Comparison of ENCODE assay signal across 18 cellular contexts in genomic region chr4:174467107-174467506, GRCh38. TPM values are rescaled to one million over a fixed set of nuclear protein-coding genes. Genes with fewer than 3 reads are reported as not detected.
A peak's percentile ranks its signal among the peaks of the same experiment; 100 is the strongest.
DNase-seq lines count a peak whose midpoint lies in the region; ATAC-seq and TF ChIP-seq lines count a peak whose summit lies in the region.
"Had no signal": no experiment of that assay in that cellular context is flagged by ENCODE, and none has a peak within 500 bp of the region (broad histone marks: within the 10 kb centered on the region; RNA-seq: fewer than 3 reads in every experiment).

No MANE protein-coding gene starts in this region.

- intact Hi-C loops in left ventricle myocardium inferior (cut with micrococcal nuclease) (no loop called here), Caco-2 (cut with micrococcal nuclease; ENCODE audit: unreplicated experiment) (no loop called here), uterus (cut with DNase I; ENCODE audit: low total_unique reads) (no loop called here)

- no peaks in the 10 kb centered on the region for H3K27me3 Mint-ChIP-seq in GM23338 (ENCODE audit: insufficient read depth, low read depth, poor library complexity)
- no peaks in the 10 kb centered on the region for H3K27me3 Mint-ChIP-seq in Caco-2 (ENCODE audit: insufficient read depth, unreplicated experiment)

- DNase-seq in GM23338 (ENCODE audit: low spot score) (no peak), RWPE2 (ENCODE audit: low spot score) (no peak), epithelial cell of esophagus (ENCODE audit: low read depth) (peak; percentile 36), iris pigment epithelial cell (ENCODE audit: low read depth) (peak; percentile 16), left ventricle myocardium inferior (no peak), Caco-2 (no peak), uterus (no peak)
- no peak for DNase-seq in effector CD4-positive, alpha-beta T cell
- DNase-seq: CD8-positive, alpha-beta memory T cell; DMS 273 treated with DMSO at 0.1 percent for 48 hours; IMR-90; Kasumi-1; NCI-H187; NCI-H69; OCI-M1 had no signal

- POLR2A ChIA-PET in Caco-2 (lab: Charles Lee) = no interaction called here

- H3K4me1 ChIP-seq in GM23338 (ENCODE audit: insufficient read depth) (no peaks in the 10 kb centered on the region), RWPE2 (ENCODE audit: insufficient read depth, poor library complexity, severe bottlenecking) (no peaks in the 10 kb centered on the region), left ventricle myocardium inferior (no peaks in the 10 kb centered on the region), Caco-2 (peaks cover 15% of the 10 kb centered on the region), uterus (no peaks in the 10 kb centered on the region)

- H3F3A ChIP-seq in GM23338 (replicated peaks; ENCODE audit: low read depth) = no peaks in the 10 kb centered on the region

- H3K9me3 Mint-ChIP-seq in GM23338 (peaks cover 5% of the 10 kb centered on the region; the same call in 2 of the 3 replicates), Caco-2 (ENCODE audit: unreplicated experiment) (peaks cover 16% of the 10 kb centered on the region)

- no peaks in the 10 kb centered on the region for H4K20me1 ChIP-seq in GM23338 (replicated peaks; ENCODE audit: insufficient read depth)
- H4K20me1 ChIP-seq: BLaER1 treated with 17β-estradiol and CSF1 and Interleukin-3, amounts not matched to agents 10 nM and 100 nM had no signal

- no peak for ATAC-seq in GM23338
- ATAC-seq in RWPE2 (ENCODE audit: low read depth) = peak; percentile 49; the same call in 1 of the 3 replicates
- ATAC-seq: A549 had no signal

- H3K9me3 ChIP-seq in RWPE2 (ENCODE audit: severe bottlenecking) (no peaks in the 10 kb centered on the region), left ventricle myocardium inferior (replicated peaks) (peaks cover 14% of the 10 kb centered on the region), Caco-2 (no peaks in the 10 kb centered on the region), uterus (no peaks in the 10 kb centered on the region)

- no TSS peak for BruUV-seq in Caco-2 (replicated peaks; lab: Mats Ljungman, UMichigan)

- no peak for TF ChIP-seq POLR2A in uterus (IDR thresholded peaks at IDR 0.05)

- H3K27ac Mint-ChIP-seq in GM23338 (no peak overlapping the region), Caco-2 (ENCODE audit: unreplicated experiment) (no peak overlapping the region)

- no peak overlapping the region for H3K27ac ChIP-seq in GM23338 (ENCODE audit: low read depth)
- no peak overlapping the region for H3K27ac ChIP-seq in RWPE2 (ENCODE audit: poor library complexity, severe bottlenecking)
- no peak overlapping the region for H3K27ac ChIP-seq in left ventricle myocardium inferior (replicated peaks)
- H3K27ac ChIP-seq in uterus = no peak overlapping the region
- H3K27ac ChIP-seq: BLaER1 treated with 17β-estradiol and CSF1 and Interleukin-3, amounts not matched to agents 10 nM and 100 nM had no signal

- TF ChIP-seq CTCF in GM23338 (conservative IDR thresholded peaks at IDR 0.05; ENCODE audit: low read depth in 2 of 2) (no peak), RWPE2 (IDR thresholded peaks at IDR 0.05; ENCODE audit: poor library complexity, severe bottlenecking) (no peak), epithelial cell of esophagus (IDR thresholded peaks at IDR 0.05; ENCODE audit: insufficient read depth, low read depth, low read length, missing control alignments) (no peak), left ventricle myocardium inferior (IDR thresholded peaks at IDR 0.05; ENCODE audit: borderline replicate concordance) (no peak), Caco-2 (IDR thresholded peaks at IDR 0.05; ENCODE audit: insufficient read depth in 1 of 2, low read depth in 1 of 2, low read length in 1 of 2, severe bottlenecking in 1 of 2, unreplicated experiment in 1 of 2) (no peak), uterus (IDR thresholded peaks at IDR 0.05) (no peak)

- CTCF ChIA-PET in Caco-2 (lab: Charles Lee) = no interaction called here

- H3K36me3 ChIP-seq in GM23338 (ENCODE audit: insufficient read depth) = no peaks in the 10 kb centered on the region
- no peaks in the 10 kb centered on the region for H3K36me3 ChIP-seq in RWPE2 (ENCODE audit: low read depth)
- H3K36me3 ChIP-seq in left ventricle myocardium inferior = no peaks in the 10 kb centered on the region
- H3K36me3 ChIP-seq in Caco-2 (ENCODE audit: control insufficient read depth, insufficient read depth, low read length) = no peaks in the 10 kb centered on the region
- no peaks in the 10 kb centered on the region for H3K36me3 ChIP-seq in uterus
- H3K36me3 ChIP-seq: BLaER1 treated with 17β-estradiol and CSF1 and Interleukin-3, amounts not matched to agents 10 nM and 100 nM had no signal

- H3K36me3 Mint-ChIP-seq in GM23338 (ENCODE audit: low read depth) (peaks cover 5% of the 10 kb centered on the region), Caco-2 (ENCODE audit: insufficient read depth, unreplicated experiment) (peaks cover 4% of the 10 kb centered on the region)
- H3K36me3 Mint-ChIP-seq: CD8-positive, alpha-beta memory T cell had no signal

- H3K79me2 ChIP-seq in GM23338 (replicated peaks; ENCODE audit: insufficient read depth) = no peaks in the 10 kb centered on the region

- no peaks in the 10 kb centered on the region for H3K27me3 ChIP-seq in GM23338 (ENCODE audit: insufficient read depth)
- H3K27me3 ChIP-seq in RWPE2 (ENCODE audit: insufficient read depth, poor library complexity, severe bottlenecking) = no peaks in the 10 kb centered on the region
- no peaks in the 10 kb centered on the region for H3K27me3 ChIP-seq in left ventricle myocardium inferior (ENCODE audit: low read depth)
- H3K27me3 ChIP-seq in Caco-2 (replicated peaks; ENCODE audit: control insufficient read depth, insufficient read depth, low read length) = no peaks in the 10 kb centered on the region
- H3K27me3 ChIP-seq in uterus = no peaks in the 10 kb centered on the region
- H3K27me3 ChIP-seq: BLaER1 treated with 17β-estradiol and CSF1 and Interleukin-3, amounts not matched to agents 10 nM and 100 nM had no signal

- peaks cover 7% of the 10 kb centered on the region; the same call in 1 of the 3 replicates for H3K4me1 Mint-ChIP-seq in GM23338
- H3K4me1 Mint-ChIP-seq in Caco-2 (ENCODE audit: low read depth, unreplicated experiment) = peaks cover 28% of the 10 kb centered on the region
- H3K4me1 Mint-ChIP-seq: CD8-positive, alpha-beta memory T cell had no signal

- 0 out of 2 replicates have a peak overlapping the region, but pooled peaks have one; percentile 3 for H2AFZ ChIP-seq in GM23338

- no peaks in the 10 kb centered on the region for H3K9me2 ChIP-seq in GM23338 (ENCODE audit: insufficient read depth)

- no peak overlapping the region for H3K4me3 ChIP-seq in GM23338
- no peak overlapping the region for H3K4me3 ChIP-seq in RWPE2 (ENCODE audit: severe bottlenecking)
- H3K4me3 ChIP-seq in epithelial cell of esophagus (ENCODE audit: low read length) = no peak overlapping the region
- no peak overlapping the region for H3K4me3 ChIP-seq in left ventricle myocardium inferior
- H3K4me3 ChIP-seq in Caco-2 (ENCODE audit: low read depth, low read length) = no peak overlapping the region
- H3K4me3 ChIP-seq in uterus = no peak overlapping the region
- H3K4me3 ChIP-seq: A549; BLaER1 treated with 17β-estradiol and CSF1 and Interleukin-3, amounts not matched to agents 10 nM and 100 nM had no signal

- H3K4me3 Mint-ChIP-seq in GM23338 (no peak overlapping the region), Caco-2 (ENCODE audit: unreplicated experiment) (no peak overlapping the region)
- H3K4me3 Mint-ChIP-seq: CD8-positive, alpha-beta memory T cell had no signal

- H3K4me2 ChIP-seq in GM23338 = no peak overlapping the region
- H3K4me2 ChIP-seq: A549; BLaER1 treated with 17β-estradiol and CSF1 and Interleukin-3, amounts not matched to agents 10 nM and 100 nM had no signal

TF ChIP-seq in GM23338, 12 proteins besides CTCF, POLR2A, EP300 and RAD21:
- TF ChIP-seq NANOG (IDR thresholded peaks at IDR 0.05; ENCODE audit: borderline replicate concordance) = no peak
- TF ChIP-seq, protein P1, sequence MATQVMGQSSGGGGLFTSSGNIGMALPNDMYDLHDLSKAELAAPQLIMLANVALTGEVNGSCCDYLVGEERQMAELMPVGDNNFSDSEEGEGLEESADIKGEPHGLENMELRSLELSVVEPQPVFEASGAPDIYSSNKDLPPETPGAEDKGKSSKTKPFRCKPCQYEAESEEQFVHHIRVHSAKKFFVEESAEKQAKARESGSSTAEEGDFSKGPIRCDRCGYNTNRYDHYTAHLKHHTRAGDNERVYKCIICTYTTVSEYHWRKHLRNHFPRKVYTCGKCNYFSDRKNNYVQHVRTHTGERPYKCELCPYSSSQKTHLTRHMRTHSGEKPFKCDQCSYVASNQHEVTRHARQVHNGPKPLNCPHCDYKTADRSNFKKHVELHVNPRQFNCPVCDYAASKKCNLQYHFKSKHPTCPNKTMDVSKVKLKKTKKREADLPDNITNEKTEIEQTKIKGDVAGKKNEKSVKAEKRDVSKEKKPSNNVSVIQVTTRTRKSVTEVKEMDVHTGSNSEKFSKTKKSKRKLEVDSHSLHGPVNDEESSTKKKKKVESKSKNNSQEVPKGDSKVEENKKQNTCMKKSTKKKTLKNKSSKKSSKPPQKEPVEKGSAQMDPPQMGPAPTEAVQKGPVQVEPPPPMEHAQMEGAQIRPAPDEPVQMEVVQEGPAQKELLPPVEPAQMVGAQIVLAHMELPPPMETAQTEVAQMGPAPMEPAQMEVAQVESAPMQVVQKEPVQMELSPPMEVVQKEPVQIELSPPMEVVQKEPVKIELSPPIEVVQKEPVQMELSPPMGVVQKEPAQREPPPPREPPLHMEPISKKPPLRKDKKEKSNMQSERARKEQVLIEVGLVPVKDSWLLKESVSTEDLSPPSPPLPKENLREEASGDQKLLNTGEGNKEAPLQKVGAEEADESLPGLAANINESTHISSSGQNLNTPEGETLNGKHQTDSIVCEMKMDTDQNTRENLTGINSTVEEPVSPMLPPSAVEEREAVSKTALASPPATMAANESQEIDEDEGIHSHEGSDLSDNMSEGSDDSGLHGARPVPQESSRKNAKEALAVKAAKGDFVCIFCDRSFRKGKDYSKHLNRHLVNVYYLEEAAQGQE (IDR thresholded peaks at IDR 0.05; ENCODE audit: unreplicated experiment) = no peak
- no peak for TF ChIP-seq EZH2phosphoT487 (IDR thresholded peaks at IDR 0.05; ENCODE audit: unreplicated experiment)
- TF ChIP-seq STAT1 (IDR thresholded peaks at IDR 0.05; ENCODE audit: unreplicated experiment) = no peak
- no peak for TF ChIP-seq CREB1 (CRISPR knock-in tag; IDR thresholded peaks at IDR 0.05; ENCODE audit: low read depth)
- no peak for TF ChIP-seq ZNF331 (CRISPR knock-in tag; IDR thresholded peaks at IDR 0.05; ENCODE audit: low read depth)

RNA-seq across cellular contexts. Expression of gene HPGD, which starts 55.2 kb away (rescaled TPM):
- 4.1 and 9.1 TPM in 2 replicates for total RNA-seq in GM23338 (2014; rRNA removed; shearing (Covaris generic))
- polyA plus RNA-seq in GM23338 (2016; fragmentation: Nextera tagmentation; extraction: Ambion mirVana) = 3.9 and 5.6 TPM in 2 replicates
- total RNA-seq in left ventricle myocardium inferior (1.4 TPM), Caco-2 (2022) (85.5 and 91.5 TPM in 2 replicates), uterus (100 to 1,000 TPM in 2 of 4 donors, 10 to 100 TPM in 2; 47.4 to 190 (median 125) TPM)
- total RNA-seq: Daoy, IMR-90 had no signal
- polyA plus RNA-seq: IMR-90 had no signal

Comparison
In these comparisons a context has a peak if more than half of its experiments do, and no peak if none do; other contexts are left out.
1. DNase-seq: peak in epithelial cell of esophagus (single experiment) and iris pigment epithelial cell (single experiment); none in GM23338 (single experiment), RWPE2 (single experiment), left ventricle myocardium inferior (single experiment), effector CD4-positive, alpha-beta T cell (single experiment), Caco-2 (0 of 2) and uterus (0 of 2).